In genomic region chr15:60583946-60584345, GRCh38 we compare ENCODE assay signal across 9 cellular contexts.
DNase-seq lines count a peak whose midpoint lies in the region; ATAC-seq and TF ChIP-seq lines count a peak whose summit lies in the region.
"Had no signal": no experiment of that assay in that cellular context is flagged by ENCODE, and none has a peak within 500 bp of the region (broad histone marks: within the 10 kb centered on the region; RNA-seq: fewer than 3 reads in every experiment).

No MANE protein-coding gene starts in this region.

- H3K36me3 ChIP-seq in Peyer's patch (no peaks in the 10 kb centered on the region), esophagus squamous epithelium (no peaks in the 10 kb centered on the region)

- ATAC-seq in GM18861 (IDR thresholded peaks at IDR 0.05; ENCODE audit: unreplicated experiment) (no peak), GM18498 (IDR thresholded peaks at IDR 0.05; ENCODE audit: unreplicated experiment) (no peak), HG02938 (IDR thresholded peaks at IDR 0.05; ENCODE audit: unreplicated experiment) (no peak)

- peak; percentile 26 for DNase-seq in stimulated activated CD4-positive, alpha-beta T cell treated with anti-CD3 and anti-CD28 coated beads, Interleukin-1b, Interleukin-23, amount 100 ng/mL, for 48 hours
- no peak for DNase-seq in stimulated activated CD4-positive, alpha-beta T cell treated with anti-CD3 and anti-CD28 coated beads, Interleukin-4, amount 100 ng/mL, for 24 hours
- no peak for DNase-seq in Peyer's patch
- DNase-seq in esophagus squamous epithelium (lab: John Stamatoyannopoulos, UW), result no peak
- no peak for DNase-seq in OCI-M1 (lab: John Stamatoyannopoulos, UW)
- DNase-seq: Calu3 had no signal

- H3K9me3 ChIP-seq in Peyer's patch (no peaks in the 10 kb centered on the region), esophagus squamous epithelium (no peaks in the 10 kb centered on the region)

- no peaks in the 10 kb centered on the region for H3K27me3 ChIP-seq in Peyer's patch
- no peaks in the 10 kb centered on the region for H3K27me3 ChIP-seq in esophagus squamous epithelium

- H3K27ac ChIP-seq in Peyer's patch (peak overlapping the region; percentile 7 to 63 (median 50)), esophagus squamous epithelium (peak overlapping the region; percentile 48 to 77 (median 64))

- peaks cover 0 to 6% (median 3%) of the 10 kb centered on the region in 4 donors for H3K4me1 ChIP-seq in Peyer's patch
- peaks cover 18 to 92% (median 40%) of the 10 kb centered on the region in 3 donors for H3K4me1 ChIP-seq in esophagus squamous epithelium

- WGBS in esophagus squamous epithelium, 2 donors, result 46 to 62% methylated on average over 2 to 3 of the region's 3 CpGs

- no peak overlapping the region for H3K4me3 ChIP-seq in Peyer's patch
- no peak overlapping the region for H3K4me3 ChIP-seq in esophagus squamous epithelium

- TF ChIP-seq CTCF in Peyer's patch (IDR thresholded peaks at IDR 0.05) (no peak), esophagus squamous epithelium (IDR thresholded peaks at IDR 0.05) (peak in 2 of 6 experiments; percentile 13 to 26)

- intact Hi-C loops in esophagus squamous epithelium (cut with DNase I), result loop anchor here (10.0 kb wide), 1 partner anchor 471 kb away; no protein-coding TSS in a partner anchor

- TF ChIP-seq POLR2A in Peyer's patch (IDR thresholded peaks at IDR 0.05) (no peak), esophagus squamous epithelium (IDR thresholded peaks at IDR 0.05) (no peak)
